ENCODE assay signal across 24 cellular contexts in genomic region chr12:5305861-5306545, GRCh38.
"Had no signal": no experiment of that assay in that cellular context is flagged by ENCODE, and none has a peak within 500 bp of the region (broad histone marks: within the 10 kb centered on the region; RNA-seq: fewer than 3 reads in every experiment).

No MANE protein-coding gene starts in this region.

- H3K4me1 Mint-ChIP-seq: immature natural killer cell, memory B cell had no signal

- H3K4me3 ChIP-seq: gastrocnemius medialis, heart right ventricle, left lung, lower lobe of right lung, neural progenitor cell, psoas muscle, skin epidermis, suprapubic skin, thyroid gland, upper lobe of left lung, uterus had no signal

- H3K4me2 ChIP-seq: neural progenitor cell had no signal

- H3K9me3 ChIP-seq: gastrocnemius medialis, heart right ventricle, left lung, lower lobe of right lung, psoas muscle, suprapubic skin, thyroid gland, upper lobe of left lung, uterus had no signal

- H3K27me3 ChIP-seq: gastrocnemius medialis, left lung, neural progenitor cell, thyroid gland, upper lobe of left lung, uterus had no signal

- H3K27ac Mint-ChIP-seq: immature natural killer cell; memory B cell; natural killer cell treated with Interleukin-12 subunit alpha and Interleukin-12 subunit beta and Interleukin-15 and Interleukin-18, amount 100 ng/mL, for 72 hours; neural progenitor cell had no signal

- H3K79me2 ChIP-seq: parathyroid adenoma had no signal

- DNase-seq: effector memory CD4-positive, alpha-beta T cell; gastrocnemius medialis; immature natural killer cell; left lung; midbrain; nucleus accumbens; psoas muscle; stimulated activated CD4-positive, alpha-beta T cell treated with anti-CD3 and anti-CD28 coated beads, Interleukin-2, amount 100 ng/mL, for 48 hours; stimulated activated naive CD8-positive, alpha-beta T cell treated with anti-CD3 and anti-CD28 coated beads, Interleukin-15, Interleukin-2, amounts not matched to agents 100 U/mL and 50 U/mL, for 24 hours; thyroid gland; uterus had no signal

- H3K4me3 Mint-ChIP-seq: immature natural killer cell; memory B cell; natural killer cell treated with Interleukin-12 subunit alpha and Interleukin-12 subunit beta and Interleukin-15 and Interleukin-18, amount 100 ng/mL, for 72 hours; neural progenitor cell had no signal

- H3K36me3 Mint-ChIP-seq: immature natural killer cell; memory B cell; natural killer cell treated with Interleukin-12 subunit alpha and Interleukin-12 subunit beta and Interleukin-15 and Interleukin-18, amount 100 ng/mL, for 72 hours; neural progenitor cell had no signal

- H3K36me3 ChIP-seq: gastrocnemius medialis, heart right ventricle, left lung, lower lobe of right lung, neural progenitor cell, suprapubic skin, thyroid gland, upper lobe of left lung, uterus had no signal

- ATAC-seq: esophagus mucosa; gastrocnemius medialis; heart right ventricle; left lung; natural killer cell treated with Interleukin-12 subunit alpha and Interleukin-12 subunit beta and Interleukin-15 and Interleukin-18, amount 100 ng/mL, for 72 hours; sciatic nerve; stimulated activated naive CD8-positive, alpha-beta T cell treated with anti-CD3 and anti-CD28 coated beads, Interleukin-15, Interleukin-2, amounts not matched to agents 100 U/mL and 50 U/mL, for 24 hours had no signal

- H3K9me3 Mint-ChIP-seq: memory B cell; natural killer cell treated with Interleukin-12 subunit alpha and Interleukin-12 subunit beta and Interleukin-15 and Interleukin-18, amount 100 ng/mL, for 72 hours; neural progenitor cell had no signal

- H2AFZ ChIP-seq: neural progenitor cell, parathyroid adenoma had no signal

- H3K27ac ChIP-seq: gastrocnemius medialis, heart right ventricle, left lung, lower lobe of right lung, neural progenitor cell, parathyroid adenoma, psoas muscle, skin epidermis, suprapubic skin, thyroid gland, uterus had no signal

- FAIRE-seq: endometrium, keratinocyte had no signal

- H3K9ac ChIP-seq: neural progenitor cell, parathyroid adenoma had no signal

- H3K4me1 ChIP-seq: gastrocnemius medialis, heart right ventricle, left lung, neural progenitor cell, parathyroid adenoma, psoas muscle, uterus had no signal
